9 cellular contexts compared by ENCODE assay signal in the genomic region with DNA sequence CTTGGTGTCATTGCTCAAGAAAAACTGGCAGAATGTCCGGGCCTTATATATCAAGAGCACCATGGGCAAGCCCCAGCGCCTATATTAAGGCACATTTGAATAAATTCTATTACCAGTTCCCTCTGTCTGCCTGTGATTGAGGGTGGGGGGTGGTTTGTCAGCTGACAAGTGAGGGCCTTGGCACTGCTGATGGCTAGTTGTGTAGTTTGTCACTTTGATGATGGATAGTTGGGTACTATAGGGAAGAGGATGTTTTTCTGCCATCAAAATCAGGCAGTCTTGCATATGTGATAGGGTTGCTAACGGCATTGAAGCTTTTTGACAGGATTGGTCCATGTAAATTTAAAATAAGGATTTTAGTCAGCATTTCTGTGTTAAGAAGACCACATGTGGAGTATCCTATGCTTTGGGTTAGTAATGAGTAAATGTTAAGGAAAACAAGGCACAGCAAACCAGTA. TPM values are rescaled to one million over a fixed set of nuclear protein-coding genes. Genes with fewer than 3 reads are reported as not detected.
DNase-seq lines count a peak whose midpoint lies in the region; ATAC-seq and TF ChIP-seq lines count a peak whose summit lies in the region.
"Had no signal": no experiment of that assay in that cellular context is flagged by ENCODE, and none has a peak within 500 bp of the region (broad histone marks: within the 10 kb centered on the region; RNA-seq: fewer than 3 reads in every experiment).

No MANE protein-coding gene starts in this region.

- H3K27ac ChIP-seq in VCaP: peak overlapping the region; percentile 96
- H3K27ac ChIP-seq in stomach: peak overlapping the region in 4 of 5 donors; percentile 91 to 95 (median 92)

- intact Hi-C loops in stomach (cut with DNase I; ENCODE audit: low total_unique reads): no loop called here

- no peaks in the 10 kb centered on the region for H3K9me3 ChIP-seq in stomach

- H3K4me3 Mint-ChIP-seq in activated T-cell treated with anti-CD3 and anti-CD28 coated beads, Interleukin-2, amount 50 U/mL, for 72 hours: peak overlapping the region; percentile 90 to 92

- H3K27me3 ChIP-seq in stomach: no peaks in the 10 kb centered on the region

- H3K36me3 Mint-ChIP-seq in activated T-cell treated with anti-CD3 and anti-CD28 coated beads, Interleukin-2, amount 50 U/mL, for 72 hours (ENCODE audit: insufficient read depth in 2 of 2): peaks cover 13 to 39% of the 10 kb centered on the region in 2 donors

- peaks cover 60% of the 10 kb centered on the region for H3K4me1 Mint-ChIP-seq in activated T-cell treated with anti-CD3 and anti-CD28 coated beads, Interleukin-2, amount 50 U/mL, for 72 hours (ENCODE audit: low read depth)

- H3K27ac Mint-ChIP-seq in activated T-cell treated with anti-CD3 and anti-CD28 coated beads, Interleukin-2, amount 50 U/mL, for 72 hours: peak overlapping the region; percentile 97

- TF ChIP-seq EP300 in stomach (IDR thresholded peaks at IDR 0.05): no peak

- TF ChIP-seq POLR2A in stomach (IDR thresholded peaks at IDR 0.05): no peak

- no peak for DNase-seq in activated T-cell treated with anti-CD3 and anti-CD28 coated beads, Interleukin-2, amount 50 U/mL, for 72 hours
- DNase-seq in activated T-cell treated with anti-CD3 and anti-CD28 coated beads for 4 hours: no peak
- DNase-seq in fibroblast of the aortic adventitia (ENCODE audit: low read depth): no peak
- no peak for DNase-seq in stomach
- DNase-seq in cerebellum (ENCODE audit: low spot score): no peak
- no peak for DNase-seq in NOMO-1 treated with DMSO at 0.1 percent for 48 hours (lab: John Stamatoyannopoulos, UW; ENCODE audit: unreplicated experiment)
- DNase-seq: NCI-H1930 had no signal

- H3K9me3 Mint-ChIP-seq in activated T-cell treated with anti-CD3 and anti-CD28 coated beads, Interleukin-2, amount 50 U/mL, for 72 hours: no peaks in the 10 kb centered on the region

- H3K27me3 Mint-ChIP-seq in activated T-cell treated with anti-CD3 and anti-CD28 coated beads, Interleukin-2, amount 50 U/mL, for 72 hours (ENCODE audit: low read depth): no peaks in the 10 kb centered on the region

- TF ChIP-seq CTCF in VCaP (conservative IDR thresholded peaks at IDR 0.05) (no peak), fibroblast of the aortic adventitia (IDR thresholded peaks at IDR 0.05; ENCODE audit: insufficient read depth, low read length) (no peak), stomach (IDR thresholded peaks at IDR 0.05) (no peak)

- ATAC-seq in activated T-cell treated with anti-CD3 and anti-CD28 coated beads, Interleukin-2, amount 50 U/mL, for 72 hours (replicated peaks in 1 of 2): no peak
- no peak for ATAC-seq in GM19467 (IDR thresholded peaks at IDR 0.05; ENCODE audit: unreplicated experiment)

- H3K4me3 ChIP-seq in fibroblast of the aortic adventitia (ENCODE audit: low read depth, low read length): peak overlapping the region; percentile 25
- peak overlapping the region in 2 of 4 donors; percentile 83 to 92 for H3K4me3 ChIP-seq in stomach

- H3K4me1 ChIP-seq in stomach: peaks cover 20 to 54% (median 39%) of the 10 kb centered on the region in 4 donors

- WGBS in stomach, 5 donors: 43 to 59% (median 57%) methylated on average over 3 of the region's 3 CpGs

- peaks cover 36 to 72% (median 64%) of the 10 kb centered on the region in 4 donors for H3K36me3 ChIP-seq in stomach

RNA-seq across cellular contexts. Expression of gene RPL10A, which starts 2.5 kb away (rescaled TPM):
- total RNA-seq in activated T-cell treated with anti-CD3 and anti-CD28 coated beads, Interleukin-2, amount 50 U/mL, for 72 hours: 1,000 to 10,000 TPM; 2,353 to 2,363 TPM
- total RNA-seq in fibroblast of the aortic adventitia (ENCODE audit: low replicate concordance): 778 and 1,853 TPM in 2 replicates
- total RNA-seq in stomach: 1,000 to 10,000 TPM in 3 of 5 donors, 100 to 1,000 TPM in 2; 584 to 2,035 (median 1,370) TPM
- polyA plus RNA-seq in stomach: 1,000 to 10,000 TPM; 1,897 to 2,710 (median 2,028) TPM
- total RNA-seq in cerebellum: 907 TPM

RNA-seq across cellular contexts. Expression of gene FANCE, which starts 18.6 kb away (rescaled TPM):
- total RNA-seq in activated T-cell treated with anti-CD3 and anti-CD28 coated beads, Interleukin-2, amount 50 U/mL, for 72 hours: 10 to 100 TPM; 22.0 to 27.2 TPM
- total RNA-seq in fibroblast of the aortic adventitia (ENCODE audit: low replicate concordance) (5.1 and 7.7 TPM in 2 replicates), stomach (1 to 10 TPM; 1.3 to 8.3 (median 3.5) TPM), cerebellum (6.9 TPM)
- polyA plus RNA-seq in stomach: 1 to 10 TPM; 3.1 to 4.9 (median 3.2) TPM

RNA-seq across cellular contexts. Expression of gene TEAD3, which starts 26.2 kb away (rescaled TPM):
- 1 to 10 TPM; 1.7 to 1.9 TPM for total RNA-seq in activated T-cell treated with anti-CD3 and anti-CD28 coated beads, Interleukin-2, amount 50 U/mL, for 72 hours
- total RNA-seq in fibroblast of the aortic adventitia (ENCODE audit: low replicate concordance) (4.6 and 11.6 TPM in 2 replicates), stomach (10 to 100 TPM; 13.0 to 49.1 (median 19.1) TPM), cerebellum (2.1 TPM)
- 10 to 100 TPM; 18.4 to 31.0 (median 18.6) TPM for polyA plus RNA-seq in stomach

RNA-seq across cellular contexts. Expression of gene TULP1, which starts 42.0 kb away (rescaled TPM):
- not detected for total RNA-seq in activated T-cell treated with anti-CD3 and anti-CD28 coated beads, Interleukin-2, amount 50 U/mL, for 72 hours
- not detected in 2 replicates for total RNA-seq in fibroblast of the aortic adventitia (ENCODE audit: low replicate concordance)
- total RNA-seq in stomach: not detected
- polyA plus RNA-seq in stomach: under 1 TPM in 1 of 3 donors, not detected in 2; 0.05 TPM
- 0.54 TPM for total RNA-seq in cerebellum
